9 cellular contexts compared by ENCODE assay signal in genomic region chr6:46419576-46420002, GRCh38.
DNase-seq lines count a peak whose midpoint lies in the region; ATAC-seq, FAIRE-seq and TF ChIP-seq lines count a peak whose summit lies in the region.
"Had no signal": no experiment of that assay in that cellular context is flagged by ENCODE, and none has a peak within 500 bp of the region (broad histone marks: within the 10 kb centered on the region; RNA-seq: fewer than 3 reads in every experiment).

No MANE protein-coding gene starts in this region.

- no peaks in the 10 kb centered on the region for H3K9me3 Mint-ChIP-seq in osteocyte (ENCODE audit: unreplicated experiment)
- H3K9me3 Mint-ChIP-seq: immature natural killer cell had no signal

- peak; percentile 93 for FAIRE-seq in TTC549 (lab: Jason Lieb, UNC)

- no peak overlapping the region for H3K27ac Mint-ChIP-seq in osteocyte (ENCODE audit: unreplicated experiment)
- H3K27ac Mint-ChIP-seq: immature natural killer cell had no signal

- ATAC-seq in HG03175 (IDR thresholded peaks at IDR 0.05; ENCODE audit: unreplicated experiment), result no peak

- H3K4me1 Mint-ChIP-seq in osteocyte (ENCODE audit: unreplicated experiment), result peaks cover 19% of the 10 kb centered on the region
- H3K4me1 Mint-ChIP-seq: immature natural killer cell had no signal

- H3K27me3 Mint-ChIP-seq in osteocyte (ENCODE audit: unreplicated experiment), result no peaks in the 10 kb centered on the region

- H3K4me3 ChIP-seq in AG09309 (ENCODE audit: control insufficient read depth, low read depth, low read length) (no peak overlapping the region), GM12865 (ENCODE audit: low read depth, low read length) (no peak overlapping the region)

- H3K36me3 Mint-ChIP-seq in osteocyte (ENCODE audit: unreplicated experiment), result peaks cover 2% of the 10 kb centered on the region
- H3K36me3 Mint-ChIP-seq: immature natural killer cell had no signal

- DNase-seq in AG09309 (ENCODE audit: low read depth) (peak; percentile 50), GM12865 (ENCODE audit: low read depth) (peak; percentile 64), NCI-H187 treated with DMSO at 0.1 percent for 48 hours (lab: John Stamatoyannopoulos, UW) (peak; percentile 26), fibroblast of the conjunctiva (ENCODE audit: low read depth) (peak; percentile 75), osteocyte (ENCODE audit: extremely low spot score, unreplicated experiment) (no peak), OCI-M2 (lab: John Stamatoyannopoulos, UW; ENCODE audit: unreplicated experiment) (no peak)

- no peak overlapping the region for H3K4me3 Mint-ChIP-seq in osteocyte (ENCODE audit: unreplicated experiment)
- H3K4me3 Mint-ChIP-seq: immature natural killer cell had no signal

- TF ChIP-seq CTCF in AG09309 (IDR thresholded peaks at IDR 0.05; ENCODE audit: control insufficient read depth, insufficient read depth, low read depth, low read length, missing control alignments) (peak; percentile 78), GM12865 (IDR thresholded peaks at IDR 0.05; ENCODE audit: insufficient read depth, low read depth, low read length, missing control alignments) (peak; percentile 48), osteocyte (IDR thresholded peaks at IDR 0.05) (peak; percentile 90)

Comparison
In these comparisons a context has a peak if more than half of its experiments do, and no peak if none do; other contexts are left out.
1. DNase-seq: peak in AG09309 (single experiment), GM12865 (single experiment), NCI-H187 treated with DMSO at 0.1 percent for 48 hours (single experiment) and fibroblast of the conjunctiva (single experiment); none in osteocyte (single experiment) and OCI-M2 (single experiment).
2. Peak in every context shown above with its lines, with median percentiles within 50 percentile points of each other: CTCF ChIP-seq.